Comparison of ENCODE assay signal across 1 cellular context in genomic region chr15:38516636-38517035, GRCh38.
TF ChIP-seq lines count a peak whose summit lies in the region.

No MANE protein-coding gene starts in this region.

TF ChIP-seq in K562, 482 proteins besides CTCF, POLR2A, EP300 and RAD21:
- no peak for TF ChIP-seq ZFP30 (CRISPR knock-in tag; IDR thresholded peaks at IDR 0.05; ENCODE audit: borderline replicate concordance)
- TF ChIP-seq ATF1 (CRISPR knock-in tag; IDR thresholded peaks at IDR 0.05), result no peak
- TF ChIP-seq ATF1 (tag; IDR thresholded peaks at IDR 0.05), result no peak
- no peak for TF ChIP-seq MTA3 (IDR thresholded peaks at IDR 0.05; ENCODE audit: borderline replicate concordance)
- TF ChIP-seq ZNF644 (tag; IDR thresholded peaks at IDR 0.05; ENCODE audit: low read depth), result no peak
- no peak for TF ChIP-seq SMAD3 (CRISPR knock-in tag; conservative IDR thresholded peaks at IDR 0.05)
- no peak for TF ChIP-seq SMAD2 (IDR thresholded peaks at IDR 0.05; ENCODE audit: low read depth, low read length)
- TF ChIP-seq ASH1L (IDR thresholded peaks at IDR 0.05; ENCODE audit: borderline replicate concordance, low read depth, partially characterized antibody), result no peak
- TF ChIP-seq FOXM1 (IDR thresholded peaks at IDR 0.05; ENCODE audit: low read depth), result no peak
- no peak for TF ChIP-seq FOXM1 (CRISPR knock-in tag; IDR thresholded peaks at IDR 0.05; ENCODE audit: low read depth)
- TF ChIP-seq XRCC4 (IDR thresholded peaks at IDR 0.05; ENCODE audit: extremely low read depth, insufficient read depth, insufficient read length), result no peak
- no peak for TF ChIP-seq NKRF (IDR thresholded peaks at IDR 0.05; ENCODE audit: borderline replicate concordance)
- TF ChIP-seq SPI1 (IDR thresholded peaks at IDR 0.05; ENCODE audit: borderline replicate concordance, low read depth, low read length), result no peak
- no peak for TF ChIP-seq CBFB (CRISPR knock-in tag; IDR thresholded peaks at IDR 0.05)
- no peak for TF ChIP-seq SMAD1 (IDR thresholded peaks at IDR 0.05; ENCODE audit: low read depth, low read length, partially characterized antibody)
- no peak for TF ChIP-seq GTF2B (IDR thresholded peaks at IDR 0.05; ENCODE audit: extremely low read depth, insufficient read length)
- no peak for TF ChIP-seq ZBTB33 (CRISPR knock-in tag; IDR thresholded peaks at IDR 0.05)
- TF ChIP-seq YY1 (IDR thresholded peaks at IDR 0.05; ENCODE audit: borderline replicate concordance in 1 of 3, control insufficient read depth in 1 of 3, extremely low read depth in 1 of 3, insufficient read depth in 3 of 3, insufficient read length in 1 of 3, insufficient replicate concordance in 2 of 3, low read depth in 1 of 3, low read length in 2 of 3), result no peak
- TF ChIP-seq STAT6 (CRISPR knock-in tag; IDR thresholded peaks at IDR 0.05), result no peak
- TF ChIP-seq BCL6 (CRISPR knock-in tag; IDR thresholded peaks at IDR 0.05), result no peak
- TF ChIP-seq ELK1 (CRISPR knock-in tag; IDR thresholded peaks at IDR 0.05), result no peak
- no peak for TF ChIP-seq ZNF609 (CRISPR knock-in tag; IDR thresholded peaks at IDR 0.05; ENCODE audit: borderline replicate concordance)
